In genomic region chr15:39934415-39935044, GRCh38 we compare ENCODE assay signal across 8 cellular contexts. TPM values are rescaled to one million over a fixed set of nuclear protein-coding genes. Genes with fewer than 3 reads are reported as not detected.
DNase-seq lines count a peak whose midpoint lies in the region; ATAC-seq and TF ChIP-seq lines count a peak whose summit lies in the region.

No MANE protein-coding gene starts in this region.

- H3K27ac ChIP-seq in SJCRH30 = peak overlapping the region; percentile 90
- H3K27ac ChIP-seq in aorta (ENCODE audit: low read depth in 1 of 2, low read length in 2 of 2) = peak overlapping the region in 1 of 2 donors; percentile 82

- no peak for ATAC-seq in stimulated activated naive CD8-positive, alpha-beta T cell treated with anti-CD3 and anti-CD28 coated beads, Interleukin-15, Interleukin-2, amounts not matched to agents 100 U/mL and 50 U/mL, for 24 hours
- no peak for ATAC-seq in effector memory CD8-positive, alpha-beta T cell (replicated peaks)
- ATAC-seq in mucosa of descending colon = peak; percentile 16
- no peak for ATAC-seq in aorta (ENCODE audit: low FRiP score)

- peaks cover 15% of the 10 kb centered on the region for H3K36me3 Mint-ChIP-seq in stimulated activated naive CD8-positive, alpha-beta T cell treated with anti-CD3 and anti-CD28 coated beads, Interleukin-15, Interleukin-2, amounts not matched to agents 100 ng/mL and 50 ng/mL, for 24 hours (ENCODE audit: low read depth)
- H3K36me3 Mint-ChIP-seq in effector memory CD8-positive, alpha-beta T cell (ENCODE audit: insufficient read depth) = peaks cover 4% of the 10 kb centered on the region

- no peak for DNase-seq in stimulated activated naive CD8-positive, alpha-beta T cell treated with anti-CD3 and anti-CD28 coated beads, Interleukin-15, Interleukin-2, amounts not matched to agents 100 U/mL and 50 U/mL, for 24 hours
- DNase-seq in SJCRH30 = peak; percentile 6 to 50
- peak in 1 of 3 experiments; percentile 2 for DNase-seq in effector memory CD8-positive, alpha-beta T cell
- DNase-seq in mucosa of descending colon = peak in 1 of 3 donors; percentile 14
- no peak for DNase-seq in aorta
- no peak for DNase-seq in putamen (ENCODE audit: low spot score)
- no peak for DNase-seq in iPS-NIHi7 (ENCODE audit: extremely low spot score)

- peaks cover 15% of the 10 kb centered on the region for H3K27me3 Mint-ChIP-seq in stimulated activated naive CD8-positive, alpha-beta T cell treated with anti-CD3 and anti-CD28 coated beads, Interleukin-15, Interleukin-2, amounts not matched to agents 100 ng/mL and 50 ng/mL, for 24 hours
- H3K27me3 Mint-ChIP-seq in effector memory CD8-positive, alpha-beta T cell = peaks cover 5 to 14% of the 10 kb centered on the region in 2 donors

- intact Hi-C loops in mucosa of descending colon (cut with DNase I, micrococcal nuclease) (no loop called here), aorta (cut with DNase I) (no loop called here)

- TF ChIP-seq CTCF in mucosa of descending colon (IDR thresholded peaks at IDR 0.05) = no peak

- H3K4me3 ChIP-seq in SJCRH30 (peak overlapping the region; percentile 75), mucosa of descending colon (peak overlapping the region; percentile 52), aorta (ENCODE audit: low read length in 2 of 2) (peak overlapping the region; percentile 65 to 79)

- WGBS in aorta, 2 donors = 5 to 8% methylated on average over 11 of the region's 11 CpGs

- H3K4me3 Mint-ChIP-seq in stimulated activated naive CD8-positive, alpha-beta T cell treated with anti-CD3 and anti-CD28 coated beads, Interleukin-15, Interleukin-2, amounts not matched to agents 100 ng/mL and 50 ng/mL, for 24 hours = peak overlapping the region; percentile 99
- H3K4me3 Mint-ChIP-seq in effector memory CD8-positive, alpha-beta T cell = peak overlapping the region; percentile 84 to 88

- peaks cover 6% of the 10 kb centered on the region for H3K9me3 Mint-ChIP-seq in stimulated activated naive CD8-positive, alpha-beta T cell treated with anti-CD3 and anti-CD28 coated beads, Interleukin-15, Interleukin-2, amounts not matched to agents 100 ng/mL and 50 ng/mL, for 24 hours
- no peaks in the 10 kb centered on the region for H3K9me3 Mint-ChIP-seq in effector memory CD8-positive, alpha-beta T cell

- H3K4me1 Mint-ChIP-seq in stimulated activated naive CD8-positive, alpha-beta T cell treated with anti-CD3 and anti-CD28 coated beads, Interleukin-15, Interleukin-2, amounts not matched to agents 100 ng/mL and 50 ng/mL, for 24 hours (ENCODE audit: low read depth) = peaks cover 45% of the 10 kb centered on the region
- H3K4me1 Mint-ChIP-seq in effector memory CD8-positive, alpha-beta T cell (ENCODE audit: low read depth in 2 of 2) = peaks cover 12 to 18% of the 10 kb centered on the region in 2 donors

- H3K4me1 ChIP-seq in SJCRH30 (no peaks in the 10 kb centered on the region), mucosa of descending colon (ENCODE audit: low read depth) (peaks cover 10% of the 10 kb centered on the region), aorta (ENCODE audit: control insufficient read depth in 1 of 2, insufficient read depth in 2 of 2, low read length in 2 of 2) (peaks cover 2 to 8% of the 10 kb centered on the region in 2 donors)

- H3K27me3 ChIP-seq in SJCRH30 (no peaks in the 10 kb centered on the region), aorta (ENCODE audit: control insufficient read depth in 1 of 2, insufficient read depth in 2 of 2, low read length in 1 of 2) (no peaks in the 10 kb centered on the region)

- H3K9me3 ChIP-seq in SJCRH30 (replicated peaks) (no peaks in the 10 kb centered on the region), mucosa of descending colon (no peaks in the 10 kb centered on the region), aorta (ENCODE audit: control insufficient read depth, low read length) (no peaks in the 10 kb centered on the region)

- H3K27ac Mint-ChIP-seq in stimulated activated naive CD8-positive, alpha-beta T cell treated with anti-CD3 and anti-CD28 coated beads, Interleukin-15, Interleukin-2, amounts not matched to agents 100 ng/mL and 50 ng/mL, for 24 hours = peak overlapping the region; percentile 91
- H3K27ac Mint-ChIP-seq in effector memory CD8-positive, alpha-beta T cell = peak overlapping the region; percentile 62 to 85

- H3K36me3 ChIP-seq in SJCRH30 (0 out of 2 replicates have a peak, but pooled peaks cover 2% of the 10 kb centered on the region), mucosa of descending colon (ENCODE audit: low read depth) (no peaks in the 10 kb centered on the region), aorta (ENCODE audit: control insufficient read depth in 1 of 2, insufficient read depth in 2 of 2, low read length in 1 of 2) (no peaks in the 10 kb centered on the region)

RNA-seq across cellular contexts. Expression of gene EIF2AK4, which starts 0.6 kb away (rescaled TPM):
- total RNA-seq in SJCRH30 (2014; rRNA removed; shearing (Covaris generic)) = 43.3 and 45.2 TPM in 2 replicates
- total RNA-seq in mucosa of descending colon = 10 to 100 TPM; 17.3 to 31.2 (median 23.9) TPM
- 10 to 100 TPM; 26.9 to 30.8 TPM for total RNA-seq in aorta
- 10 to 100 TPM; 20.4 to 21.5 TPM for polyA plus RNA-seq in aorta

RNA-seq across cellular contexts. Expression of gene GPR176, which starts 14.5 kb away (rescaled TPM):
- 14.8 and 16.1 TPM in 2 replicates for total RNA-seq in SJCRH30 (2014; rRNA removed; shearing (Covaris generic))
- total RNA-seq in mucosa of descending colon (1 to 10 TPM in 2 of 3 donors, under 1 TPM in 1; 0.32 to 4.9 (median 1.2) TPM), aorta (10 to 100 TPM; 27.2 to 73.6 TPM)
- polyA plus RNA-seq in aorta = 10 to 100 TPM; 18.2 to 34.9 TPM

Comparison
In these comparisons a context has a peak if more than half of its experiments do, and no peak if none do; other contexts are left out.
1. DNase-seq: peak in SJCRH30 (2 of 2); none in stimulated activated naive CD8-positive, alpha-beta T cell treated with anti-CD3 and anti-CD28 coated beads, Interleukin-15, Interleukin-2, amounts not matched to agents 100 U/mL and 50 U/mL, for 24 hours (single experiment), aorta (0 of 2), putamen (single experiment) and iPS-NIHi7 (single experiment).
2. Peak in every context shown above with its lines, with median percentiles within 50 percentile points of each other: H3K4me3 ChIP-seq.